Comparison of ENCODE assay signal across 2 cellular contexts in the genomic region with DNA sequence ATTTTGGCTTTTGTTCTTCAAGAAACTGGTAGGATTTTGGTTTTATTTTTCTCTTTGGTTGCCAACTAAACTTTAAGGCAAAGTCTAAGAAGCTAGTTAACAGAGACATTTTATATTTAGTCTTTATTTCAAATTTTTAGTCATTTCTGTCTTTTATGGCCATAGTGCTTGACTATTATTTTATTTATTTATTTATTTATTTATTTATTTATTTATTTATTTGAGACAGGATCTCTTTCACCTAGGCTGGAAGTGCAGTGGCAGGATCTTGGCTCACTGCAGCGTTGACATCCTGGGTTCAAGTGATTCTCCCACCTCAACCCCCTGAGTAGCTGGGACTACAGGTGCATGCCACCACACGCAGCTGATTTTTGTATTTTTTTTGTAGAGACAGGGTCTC.
TF ChIP-seq lines count a peak whose summit lies in the region.

No MANE protein-coding gene starts in this region.

TF ChIP-seq in GM12878, 131 proteins besides CTCF, POLR2A, EP300 and RAD21:
- TF ChIP-seq RFX5 (IDR thresholded peaks at IDR 0.05; ENCODE audit: low read depth, low read length) (no peak), SUZ12 (IDR thresholded peaks at IDR 0.05; ENCODE audit: unreplicated experiment) (no peak)
TF ChIP-seq in GM12878: peak in this region for 0.

TF ChIP-seq in HEK293T, 16 proteins besides CTCF, POLR2A, EP300 and RAD21:
- TF ChIP-seq CTBP1 (IDR thresholded peaks at IDR 0.05; ENCODE audit: borderline replicate concordance) (no peak), ARNT (IDR thresholded peaks at IDR 0.05) (no peak), FOXM1 (IDR thresholded peaks at IDR 0.05; ENCODE audit: borderline replicate concordance) (no peak), BHLHE40 (IDR thresholded peaks at IDR 0.05; ENCODE audit: borderline replicate concordance) (no peak), FOXK2 (IDR thresholded peaks at IDR 0.05) (no peak), HDGF (IDR thresholded peaks at IDR 0.05; ENCODE audit: borderline replicate concordance) (no peak)
